In the genomic region with DNA sequence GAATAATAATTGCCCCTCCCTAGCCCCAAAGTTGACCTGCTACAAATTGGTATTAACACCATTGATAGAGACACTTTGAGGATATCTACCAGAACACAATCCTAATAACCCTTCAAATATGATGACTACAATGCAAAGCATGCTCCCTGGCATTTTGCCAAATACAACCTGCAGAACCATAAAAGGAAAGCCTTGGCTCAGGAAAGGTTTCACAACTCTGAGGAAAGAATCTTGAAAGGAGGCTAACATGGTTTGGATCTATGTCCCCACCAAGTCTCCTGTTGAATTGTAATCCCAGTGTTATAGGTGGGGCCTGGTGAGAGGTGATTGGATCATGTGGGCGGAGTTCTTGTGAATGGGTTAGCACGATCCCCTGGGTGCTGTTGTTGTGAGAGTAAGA, we compare ENCODE assay signal across 13 cellular contexts.
A peak's percentile ranks its signal among the peaks of the same experiment; 100 is the strongest.
DNase-seq lines count a peak whose midpoint lies in the region; ATAC-seq and TF ChIP-seq lines count a peak whose summit lies in the region.
"Had no signal": no experiment of that assay in that cellular context is flagged by ENCODE, and none has a peak within 500 bp of the region (broad histone marks: within the 10 kb centered on the region; RNA-seq: fewer than 3 reads in every experiment).

No MANE protein-coding gene starts in this region.

- POLR2A ChIA-PET in A673 (lab: Charles Lee; ENCODE audit: low non-redundant PET): no interaction called here
- POLR2A ChIA-PET in HCT116 (lab: Charles Lee): no interaction called here

- BruUV-seq in A673 (replicated peaks; lab: Mats Ljungman, UMichigan) (no TSS peak), HCT116 (replicated peaks; lab: Mats Ljungman, UMichigan) (no TSS peak)

- H3K4me2 ChIP-seq in HCT116 (ENCODE audit: low read length): 0 out of 2 replicates have a peak overlapping the region, but pooled peaks have one; percentile 8
- H3K4me2 ChIP-seq: BLaER1 had no signal

- H3K9ac ChIP-seq in HCT116 (ENCODE audit: low read length): no peak overlapping the region
- H3K9ac ChIP-seq: BLaER1 had no signal

- TF ChIP-seq CTCF in A673 (conservative IDR thresholded peaks at IDR 0.05; ENCODE audit: low read depth, low read length) (no peak), HCT116 (IDR thresholded peaks at IDR 0.05 in 2 of 3, conservative IDR thresholded peaks at IDR 0.05 in 1 of 3; ENCODE audit: borderline replicate concordance in 1 of 3, insufficient read depth in 1 of 3, low read depth in 2 of 3, low read length in 2 of 3) (no peak), fibroblast of villous mesenchyme (IDR thresholded peaks at IDR 0.05; ENCODE audit: insufficient read depth, low read depth, low read length) (no peak)

- intact Hi-C loops in A673 (cut with micrococcal nuclease; ENCODE audit: unreplicated experiment): no loop called here
- intact Hi-C loops in HCT116 (cut with micrococcal nuclease): no loop called here

- DNase-seq in A673 (ENCODE audit: low spot score): peak; percentile 31
- DNase-seq in HCT116 (ENCODE audit: low read depth, low spot score): peak; percentile 21
- peak; percentile 3 for DNase-seq in RKO (ENCODE audit: low spot score)
- DNase-seq in fibroblast of villous mesenchyme (ENCODE audit: low read depth): peak; percentile 16
- no peak for DNase-seq in stimulated activated CD4-positive, alpha-beta T cell treated with anti-CD3 and anti-CD28 coated beads, Interleukin-1b, Interleukin-23, amount 100 ng/mL, for 48 hours
- no peak for DNase-seq in GOT3 (lab: John Stamatoyannopoulos, UW)
- no peak for DNase-seq in activated CD4-positive, alpha-beta T cell treated with anti-CD3 and anti-CD28 coated beads, Interleukin-2, amount 50 U/mL, for 4 hours
- DNase-seq: activated CD8-positive, alpha-beta memory T cell treated with anti-CD3 and anti-CD28 coated beads, Interleukin-2, amount 50 U/mL, for 48 hours; amniotic stem cell; natural killer cell had no signal

- no peaks in the 10 kb centered on the region for H3K79me2 ChIP-seq in HCT116 (ENCODE audit: insufficient read depth, low read length)

- H4K20me1 ChIP-seq in HCT116 (ENCODE audit: insufficient read depth): no peaks in the 10 kb centered on the region
- H4K20me1 ChIP-seq: BLaER1 had no signal

- no peak overlapping the region for H2AFZ ChIP-seq in HCT116 (ENCODE audit: low read depth, low read length, poor library complexity, severe bottlenecking)

- H3K27ac ChIP-seq in A673 (ENCODE audit: low read depth, low read length, poor library complexity, severe bottlenecking) (no peak overlapping the region), HCT116 (ENCODE audit: low read depth, low read length) (no peak overlapping the region)
- H3K27ac ChIP-seq: BLaER1, skin epidermis had no signal

- H3K27me3 ChIP-seq in A673 (replicated peaks; ENCODE audit: insufficient read depth, low read depth, low read length, poor library complexity) (no peaks in the 10 kb centered on the region), HCT116 (ENCODE audit: insufficient read depth, low read length) (no peaks in the 10 kb centered on the region)
- H3K27me3 ChIP-seq: BLaER1 had no signal

- no peak for TF ChIP-seq POLR2A in HCT116 (IDR thresholded peaks at IDR 0.05; ENCODE audit: borderline replicate concordance, extremely low read depth, insufficient read depth, insufficient read length)

- H3K4me3 ChIP-seq in A673 (ENCODE audit: low read depth, low read length, poor library complexity, severe bottlenecking) (no peak overlapping the region), HCT116 (replicated peaks in 1 of 2; ENCODE audit: low read depth in 1 of 2, low read length in 2 of 2) (no peak overlapping the region), fibroblast of villous mesenchyme (ENCODE audit: low read depth, low read length) (no peak overlapping the region)
- H3K4me3 ChIP-seq: BLaER1, skin epidermis had no signal

- H3K9me3 ChIP-seq in A673 (ENCODE audit: low read depth, low read length, poor library complexity, severe bottlenecking) (no peaks in the 10 kb centered on the region), HCT116 (ENCODE audit: control insufficient read depth in 1 of 2, insufficient read depth in 1 of 2, low read depth in 1 of 2, low read length in 2 of 2) (no peaks in the 10 kb centered on the region)
- H3K9me3 ChIP-seq: BLaER1 had no signal

- TF ChIP-seq RAD21 in HCT116 (IDR thresholded peaks at IDR 0.05; ENCODE audit: low read depth): no peak

- CTCF ChIA-PET in A673 (lab: Charles Lee): no interaction called here
- CTCF ChIA-PET in HCT116 (lab: Charles Lee): no interaction called here

- ATAC-seq in HCT116 (peak; percentile 30; the same call in 1 of the 2 replicates), HG02571 (IDR thresholded peaks at IDR 0.05; ENCODE audit: unreplicated experiment) (no peak)
- ATAC-seq: natural killer cell had no signal

- H3K36me3 ChIP-seq in A673 (ENCODE audit: insufficient read depth, low read length, poor library complexity, severe bottlenecking): no peaks in the 10 kb centered on the region
- H3K36me3 ChIP-seq in HCT116 (ENCODE audit: control insufficient read depth in 1 of 2, insufficient read depth in 2 of 2, low read length in 2 of 2): no peaks in the 10 kb centered on the region
- H3K36me3 ChIP-seq: BLaER1 had no signal

- RAD21 ChIA-PET in HCT116 (lab: Charles Lee; ENCODE audit: low non-redundant PET in 1 of 2, low total read pairs in 2 of 2, uncharacterized antibody in 2 of 2, unreplicated experiment in 2 of 2): no interaction called here

- peaks cover 9% of the 10 kb centered on the region for H3K4me1 ChIP-seq in A673 (ENCODE audit: insufficient read depth, low read length, poor library complexity, severe bottlenecking)
- peaks cover 0 to 7% of the 10 kb centered on the region in 2 experiments; a peak in 1 of 4 replicates for H3K4me1 ChIP-seq in HCT116 (ENCODE audit: control insufficient read depth in 1 of 2, insufficient read depth in 2 of 2, low read length in 2 of 2)
- H3K4me1 ChIP-seq: BLaER1 had no signal

- no peaks in the 10 kb centered on the region for H3K9me2 ChIP-seq in HCT116 (ENCODE audit: insufficient read depth)

TF ChIP-seq in HCT116, 20 proteins besides CTCF, POLR2A, EP300 and RAD21:
- peak; percentile 68 for TF ChIP-seq SRF (IDR thresholded peaks at IDR 0.05; ENCODE audit: low read depth)
- TF ChIP-seq EZH2phosphoT487 (IDR thresholded peaks at IDR 0.05; ENCODE audit: borderline replicate concordance): no peak

Comparison
In these comparisons a context has a peak if more than half of its experiments do, and no peak if none do; other contexts are left out.
1. DNase-seq: peak in A673 (single experiment), HCT116 (single experiment), RKO (single experiment) and fibroblast of villous mesenchyme (single experiment); none in stimulated activated CD4-positive, alpha-beta T cell treated with anti-CD3 and anti-CD28 coated beads, Interleukin-1b, Interleukin-23, amount 100 ng/mL, for 48 hours (single experiment), GOT3 (single experiment) and activated CD4-positive, alpha-beta T cell treated with anti-CD3 and anti-CD28 coated beads, Interleukin-2, amount 50 U/mL, for 4 hours (0 of 2).